In genomic region chr9:14096182-14096922, GRCh38 we compare ENCODE assay signal across 8 cellular contexts.
DNase-seq lines count a peak whose midpoint lies in the region; ATAC-seq and TF ChIP-seq lines count a peak whose summit lies in the region.

No MANE protein-coding gene starts in this region.

- peaks cover 9% of the 10 kb centered on the region; the same call in 1 of the 2 replicates for H3K4me1 ChIP-seq in GM23248 (ENCODE audit: insufficient read depth)
- peaks cover 9% of the 10 kb centered on the region for H3K4me1 ChIP-seq in Panc1 (ENCODE audit: control insufficient read depth, insufficient read depth, low read length)
- peaks cover 19% of the 10 kb centered on the region for H3K4me1 ChIP-seq in foreskin keratinocyte
- H3K4me1 ChIP-seq in rectal smooth muscle tissue (ENCODE audit: control insufficient read depth, insufficient read depth, low read length), result peaks cover 13% of the 10 kb centered on the region
- H3K4me1 ChIP-seq in Karpas-422 (ENCODE audit: low read length), result no peaks in the 10 kb centered on the region; the same call in 1 of the 2 replicates

- no peaks in the 10 kb centered on the region for H3K36me3 ChIP-seq in GM23248 (ENCODE audit: low read depth)
- H3K36me3 ChIP-seq in Panc1 (ENCODE audit: control insufficient read depth, insufficient read depth, low read length), result no peaks in the 10 kb centered on the region
- H3K36me3 ChIP-seq in rectal smooth muscle tissue (ENCODE audit: control insufficient read depth, insufficient read depth, low read length), result no peaks in the 10 kb centered on the region
- no peaks in the 10 kb centered on the region for H3K36me3 ChIP-seq in Karpas-422 (ENCODE audit: insufficient read depth, low read length)

- H3K4me3 ChIP-seq in GM23248 (peak overlapping the region; percentile 60), Panc1 (ENCODE audit: low read depth in 2 of 2, low read length in 2 of 2) (peak overlapping the region; percentile 18 to 19; a peak in 3 of 4 replicates), rectal smooth muscle tissue (ENCODE audit: low read length) (peak overlapping the region; percentile 14), Karpas-422 (ENCODE audit: low read length) (no peak overlapping the region)

- H3K9ac ChIP-seq in GM23248 (peak overlapping the region; percentile 44), rectal smooth muscle tissue (ENCODE audit: low read length) (no peak overlapping the region), Karpas-422 (ENCODE audit: low read length) (no peak overlapping the region)

- no peaks in the 10 kb centered on the region for H4K20me1 ChIP-seq in GM23248 (ENCODE audit: insufficient read depth)
- no peaks in the 10 kb centered on the region for H4K20me1 ChIP-seq in Karpas-422 (ENCODE audit: insufficient read depth, low read depth, low read length)

- no TSS peak for BruUV-seq in Panc1 (replicated peaks; lab: Mats Ljungman, UMichigan)

- H2AFZ ChIP-seq in GM23248 (peak overlapping the region; percentile 73), Karpas-422 (ENCODE audit: low read length) (no peak overlapping the region)

- H3F3A ChIP-seq in GM23248 (ENCODE audit: insufficient read depth), result no peaks in the 10 kb centered on the region

- peak overlapping the region; percentile 4; the same call in 1 of the 2 replicates for H3K27ac ChIP-seq in GM23248
- H3K27ac ChIP-seq in Panc1 (ENCODE audit: low read length), result peak overlapping the region; percentile 68
- peak overlapping the region; percentile 27 for H3K27ac ChIP-seq in foreskin keratinocyte
- H3K27ac ChIP-seq in rectal smooth muscle tissue (ENCODE audit: low read depth, low read length), result peak overlapping the region; percentile 64
- H3K27ac ChIP-seq in Karpas-422 (ENCODE audit: low read length), result no peak overlapping the region

- DNase-seq in GM23248, result peak; percentile 55
- DNase-seq in Panc1 (ENCODE audit: low read depth, low spot score), result no peak
- DNase-seq in foreskin keratinocyte, result peak; percentile 46 to 55
- DNase-seq in Karpas-422, result no peak
- no peak for DNase-seq in HUDEP-2 (lab: John Stamatoyannopoulos, UW; ENCODE audit: unreplicated experiment in 76 of 76)
- DNase-seq in DMS 273 treated with DMSO at 0.1 percent for 48 hours (lab: John Stamatoyannopoulos, UW), result no peak

- H3K79me2 ChIP-seq in GM23248 (ENCODE audit: insufficient read depth), result no peaks in the 10 kb centered on the region
- no peaks in the 10 kb centered on the region for H3K79me2 ChIP-seq in Karpas-422 (ENCODE audit: low read length)

- CTCF ChIA-PET in Panc1 (lab: Charles Lee), result no interaction called here

- H3K27me3 ChIP-seq in GM23248 (replicated peaks; ENCODE audit: insufficient read depth) (no peaks in the 10 kb centered on the region), Panc1 (ENCODE audit: control insufficient read depth, insufficient read depth, low read length) (no peaks in the 10 kb centered on the region), foreskin keratinocyte (no peaks in the 10 kb centered on the region), rectal smooth muscle tissue (ENCODE audit: control insufficient read depth, insufficient read depth, low read length) (no peaks in the 10 kb centered on the region), Karpas-422 (ENCODE audit: low read length) (no peaks in the 10 kb centered on the region)

- POLR2A ChIA-PET in Panc1 (lab: Charles Lee), result no interaction called here

- H3K9me2 ChIP-seq in GM23248 (ENCODE audit: insufficient read depth) (peaks cover 4% of the 10 kb centered on the region; the same call in 1 of the 2 replicates), Karpas-422 (replicated peaks; ENCODE audit: insufficient read depth, low read length) (no peaks in the 10 kb centered on the region)

- no peak for TF ChIP-seq CTCF in Panc1 (IDR thresholded peaks at IDR 0.05)
- no peak for TF ChIP-seq CTCF in foreskin keratinocyte (conservative IDR thresholded peaks at IDR 0.05)

- H3K4me2 ChIP-seq in GM23248 (ENCODE audit: unreplicated experiment), result peak overlapping the region; percentile 73
- no peak overlapping the region for H3K4me2 ChIP-seq in Karpas-422 (ENCODE audit: low read depth, low read length, poor library complexity, severe bottlenecking)

- in situ Hi-C loops in GM23248 (cut with MboI) (no loop called here), Panc1 (cut with HindIII; ENCODE audit: low pct_unique_long_range_greater_than_20kb, low sequenced_read_pairs) (no loop called here)

- intact Hi-C loops in Panc1 (cut with micrococcal nuclease; ENCODE audit: unreplicated experiment), result no loop called here

- ATAC-seq in Panc1, result peak; percentile 68
- peak; percentile 83 for ATAC-seq in foreskin keratinocyte
- ATAC-seq in HG03457 (IDR thresholded peaks at IDR 0.05; ENCODE audit: unreplicated experiment), result no peak

- WGBS in GM23248 (ENCODE audit: low coverage in 1 of 2, low lambda C conversion rate in 2 of 2, missing lambda C conversion rate in 2 of 2), 2 experiments, result 7 to 9% methylated on average over 15 of the region's 15 CpGs

- no peaks in the 10 kb centered on the region for H3K9me3 ChIP-seq in GM23248 (ENCODE audit: low read depth)
- H3K9me3 ChIP-seq in Panc1 (ENCODE audit: control insufficient read depth, insufficient read depth, low read depth, low read length), result no peaks in the 10 kb centered on the region
- H3K9me3 ChIP-seq in Karpas-422 (ENCODE audit: low read length), result no peaks in the 10 kb centered on the region

Comparison
In these comparisons a context has a peak if more than half of its experiments do, and no peak if none do; other contexts are left out.
1. DNase-seq: peak in GM23248 (single experiment) and foreskin keratinocyte (2 of 2); none in Panc1 (single experiment), Karpas-422 (single experiment), HUDEP-2 (0 of 76) and DMS 273 treated with DMSO at 0.1 percent for 48 hours (single experiment).